Comparison of ENCODE assay signal across 9 cellular contexts in genomic region chr1:167752219-167752985, GRCh38. TPM values are rescaled to one million over a fixed set of nuclear protein-coding genes. Genes with fewer than 3 reads are reported as not detected.
A peak's percentile ranks its signal among the peaks of the same experiment; 100 is the strongest.
DNase-seq lines count a peak whose midpoint lies in the region; ATAC-seq and TF ChIP-seq lines count a peak whose summit lies in the region.
"Had no signal": no experiment of that assay in that cellular context is flagged by ENCODE, and none has a peak within 500 bp of the region (broad histone marks: within the 10 kb centered on the region; RNA-seq: fewer than 3 reads in every experiment).

No MANE protein-coding gene starts in this region.

- intact Hi-C loops in colonic mucosa (cut with DNase I), result no loop called here

- H3K36me3 ChIP-seq in colonic mucosa, result no peaks in the 10 kb centered on the region

- no peak for TF ChIP-seq CTCF in colonic mucosa (IDR thresholded peaks at IDR 0.05)

- peak overlapping the region; percentile 82 for H3K27ac ChIP-seq in colonic mucosa
- H3K27ac ChIP-seq in skin epidermis, result peak overlapping the region in 14 of 21 experiments; percentile 0 to 71 (median 34)

- no peaks in the 10 kb centered on the region for H3K9me3 ChIP-seq in colonic mucosa

- ATAC-seq in GM18870 (IDR thresholded peaks at IDR 0.05; ENCODE audit: unreplicated experiment) (peak; percentile 38), HG03565 (IDR thresholded peaks at IDR 0.05; ENCODE audit: unreplicated experiment) (no peak)

- DNase-seq in HS-5 (ENCODE audit: low read depth), result peak; percentile 55
- DNase-seq in colonic mucosa, result no peak
- DNase-seq in NCI-H1092 (lab: John Stamatoyannopoulos, UW), result no peak
- DNase-seq in activated CD4-positive, alpha-beta T cell treated with anti-CD3 and anti-CD28 coated beads, Interleukin-2, amount 50 U/mL, for 1 hour, result no peak
- no peak for DNase-seq in activated CD4-positive, CD25-positive, alpha-beta regulatory T cell treated with anti-CD3 and anti-CD28 coated beads, Interleukin-2, amount 50 U/mL, for 72 hours
- DNase-seq: NCI-H526 had no signal

- no peaks in the 10 kb centered on the region for H3K4me1 ChIP-seq in colonic mucosa

- H3K27me3 ChIP-seq in colonic mucosa, result no peaks in the 10 kb centered on the region

- H3K9ac ChIP-seq in colonic mucosa (ENCODE audit: low read depth in 2 of 2, low read length in 2 of 2), result peak overlapping the region in 1 of 2 donors; percentile 41

- H3K4me3 ChIP-seq in colonic mucosa (no peak overlapping the region), skin epidermis (no peak overlapping the region)

RNA-seq across cellular contexts. Expression of gene MPZL1, which starts 30.6 kb away (rescaled TPM):
- total RNA-seq in colonic mucosa, result 100 to 1,000 TPM; 112 to 144 TPM
